17 cellular contexts compared by ENCODE assay signal in genomic region chr15:82058517-82059204, GRCh38. TPM values are rescaled to one million over a fixed set of nuclear protein-coding genes. Genes with fewer than 3 reads are reported as not detected.
DNase-seq lines count a peak whose midpoint lies in the region; ATAC-seq and TF ChIP-seq lines count a peak whose summit lies in the region.
"Had no signal": no experiment of that assay in that cellular context is flagged by ENCODE, and none has a peak within 500 bp of the region (broad histone marks: within the 10 kb centered on the region; RNA-seq: fewer than 3 reads in every experiment).

No MANE protein-coding gene starts in this region.

- TF ChIP-seq CTCF in GM23338 (conservative IDR thresholded peaks at IDR 0.05; ENCODE audit: low read depth in 2 of 2): no peak
- TF ChIP-seq CTCF in Panc1 (IDR thresholded peaks at IDR 0.05): no peak
- TF ChIP-seq CTCF in HFFc6 (IDR thresholded peaks at IDR 0.05): no peak
- TF ChIP-seq CTCF in uterus (IDR thresholded peaks at IDR 0.05): no peak

- H3K9me3 ChIP-seq in Panc1 (ENCODE audit: control insufficient read depth, insufficient read depth, low read depth, low read length): no peaks in the 10 kb centered on the region
- H3K9me3 ChIP-seq in uterus: no peaks in the 10 kb centered on the region

- H3K27me3 Mint-ChIP-seq in GM23338 (ENCODE audit: insufficient read depth, low read depth, poor library complexity): peaks cover 30% of the 10 kb centered on the region
- H3K27me3 Mint-ChIP-seq in HFFc6 (ENCODE audit: insufficient read depth): peaks cover 23% of the 10 kb centered on the region

- TF ChIP-seq POLR2A in uterus (IDR thresholded peaks at IDR 0.05): no peak

- BruUV-seq in Panc1 (replicated peaks; lab: Mats Ljungman, UMichigan): no TSS peak

- peak; percentile 21 for ATAC-seq in GM23338
- peak; percentile 50; the same call in 1 of the 2 replicates for ATAC-seq in Panc1
- peak; percentile 37 for ATAC-seq in stimulated activated effector memory CD8-positive, alpha-beta T cell treated with anti-CD3 and anti-CD28 coated beads, Interleukin-12 subunit alpha, Interleukin-12 subunit beta, amount 100 ng/mL, for 72 hours

- peak overlapping the region; percentile 91 for H3K4me2 ChIP-seq in GM23338

- no peaks in the 10 kb centered on the region for H3K9me2 ChIP-seq in GM23338 (ENCODE audit: insufficient read depth)

- peaks cover 4% of the 10 kb centered on the region; the same call in 1 of the 2 replicates for H3F3A ChIP-seq in GM23338 (replicated peaks; ENCODE audit: low read depth)

- peaks cover 39% of the 10 kb centered on the region for H3K4me1 ChIP-seq in GM23338 (ENCODE audit: insufficient read depth)
- H3K4me1 ChIP-seq in Panc1 (ENCODE audit: control insufficient read depth, insufficient read depth, low read length): peaks cover 4% of the 10 kb centered on the region
- no peaks in the 10 kb centered on the region for H3K4me1 ChIP-seq in uterus

- in situ Hi-C loops in Panc1 (cut with HindIII; ENCODE audit: low pct_unique_long_range_greater_than_20kb, low sequenced_read_pairs): no loop called here

- intact Hi-C loops in Panc1 (cut with micrococcal nuclease; ENCODE audit: unreplicated experiment): no loop called here
- intact Hi-C loops in uterus (cut with DNase I; ENCODE audit: low total_unique reads): no loop called here

- H3K36me3 Mint-ChIP-seq in GM23338 (ENCODE audit: low read depth) (no peaks in the 10 kb centered on the region), HFFc6 (ENCODE audit: low read depth) (no peaks in the 10 kb centered on the region)
- no peaks in the 10 kb centered on the region for H3K36me3 Mint-ChIP-seq in stimulated activated effector memory CD8-positive, alpha-beta T cell treated with anti-CD3 and anti-CD28 coated beads, Interleukin-12 subunit alpha, Interleukin-12 subunit beta, amount 100 ng/mL, for 72 hours

- H3K4me3 Mint-ChIP-seq in GM23338 (peak overlapping the region; percentile 72), HFFc6 (no peak overlapping the region)
- H3K4me3 Mint-ChIP-seq in stimulated activated effector memory CD8-positive, alpha-beta T cell treated with anti-CD3 and anti-CD28 coated beads, Interleukin-12 subunit alpha, Interleukin-12 subunit beta, amount 100 ng/mL, for 72 hours: no peak overlapping the region
- H3K4me3 Mint-ChIP-seq: CD4-positive, alpha-beta T cell had no signal

- H3K79me2 ChIP-seq in GM23338 (replicated peaks; ENCODE audit: insufficient read depth): no peaks in the 10 kb centered on the region

- POLR2A ChIA-PET in Panc1 (lab: Charles Lee): no interaction called here

- H3K27me3 ChIP-seq in GM23338 (ENCODE audit: insufficient read depth) (peaks cover 75% of the 10 kb centered on the region), Panc1 (ENCODE audit: control insufficient read depth, insufficient read depth, low read length) (peaks cover 30% of the 10 kb centered on the region), uterus (peaks cover 0 to 5% of the 10 kb centered on the region in 2 donors)

- H3K36me3 ChIP-seq in GM23338 (ENCODE audit: insufficient read depth) (no peaks in the 10 kb centered on the region), Panc1 (ENCODE audit: control insufficient read depth, insufficient read depth, low read length) (no peaks in the 10 kb centered on the region), uterus (no peaks in the 10 kb centered on the region)

- H3K4me1 Mint-ChIP-seq in GM23338: peaks cover 40% of the 10 kb centered on the region
- H3K4me1 Mint-ChIP-seq in stimulated activated effector memory CD8-positive, alpha-beta T cell treated with anti-CD3 and anti-CD28 coated beads, Interleukin-12 subunit alpha, Interleukin-12 subunit beta, amount 100 ng/mL, for 72 hours: no peaks in the 10 kb centered on the region
- no peaks in the 10 kb centered on the region for H3K4me1 Mint-ChIP-seq in HFFc6 (ENCODE audit: low read depth)

- no peak overlapping the region for H3K27ac ChIP-seq in GM23338 (ENCODE audit: low read depth)
- no peak overlapping the region for H3K27ac ChIP-seq in Panc1 (ENCODE audit: low read length)
- no peak overlapping the region for H3K27ac ChIP-seq in uterus
- H3K27ac ChIP-seq: GM23248, HL-60 had no signal

- H3K27ac Mint-ChIP-seq in GM23338: no peak overlapping the region
- H3K27ac Mint-ChIP-seq in stimulated activated effector memory CD8-positive, alpha-beta T cell treated with anti-CD3 and anti-CD28 coated beads, Interleukin-12 subunit alpha, Interleukin-12 subunit beta, amount 100 ng/mL, for 72 hours: no peak overlapping the region
- H3K27ac Mint-ChIP-seq in HFFc6: no peak overlapping the region
- H3K27ac Mint-ChIP-seq: CD4-positive, alpha-beta T cell had no signal

- DNase-seq in GM23338 (ENCODE audit: low spot score): peak; percentile 36
- DNase-seq in Panc1 (ENCODE audit: low read depth, low spot score): no peak
- DNase-seq in stimulated activated effector memory CD8-positive, alpha-beta T cell treated with anti-CD3 and anti-CD28 coated beads, Interleukin-12 subunit alpha, Interleukin-12 subunit beta, amount 100 ng/mL, for 72 hours (ENCODE audit: low spot score in 2 of 2): no peak
- no peak for DNase-seq in HFFc6
- DNase-seq in OCI-M1 (lab: John Stamatoyannopoulos, UW): no peak
- no peak for DNase-seq in uterus
- DNase-seq: CD4-positive, alpha-beta T cell; GM23248; KG1; NCI-H1436; NCI-H2029; NCI-H2171; NCI-H446 treated with DMSO at 0.1 percent for 48 hours; NK-92 treated with Interleukin-12 subunit alpha and Interleukin-12 subunit beta, amount 100 ng/mL, for 24 hours; RPMI8226 had no signal

- peak overlapping the region; percentile 97 for H2AFZ ChIP-seq in GM23338
- H2AFZ ChIP-seq: GM23248 had no signal

- CTCF ChIA-PET in Panc1 (lab: Charles Lee): no interaction called here

- H3K9me3 Mint-ChIP-seq in GM23338 (no peaks in the 10 kb centered on the region), HFFc6 (no peaks in the 10 kb centered on the region)
- no peaks in the 10 kb centered on the region for H3K9me3 Mint-ChIP-seq in stimulated activated effector memory CD8-positive, alpha-beta T cell treated with anti-CD3 and anti-CD28 coated beads, Interleukin-12 subunit alpha, Interleukin-12 subunit beta, amount 100 ng/mL, for 72 hours
- H3K9me3 Mint-ChIP-seq: CD4-positive, alpha-beta T cell had no signal

- no peaks in the 10 kb centered on the region for H4K20me1 ChIP-seq in GM23338 (replicated peaks; ENCODE audit: insufficient read depth)

- H3K4me3 ChIP-seq in GM23338 (peak overlapping the region; percentile 77), Panc1 (ENCODE audit: low read depth in 2 of 2, low read length in 2 of 2) (no peak overlapping the region), iPS-11a (ENCODE audit: low read depth, low read length) (peak overlapping the region; percentile 0), uterus (no peak overlapping the region)
- H3K4me3 ChIP-seq: GM23248 had no signal

TF ChIP-seq in GM23338, 12 proteins besides CTCF, POLR2A, EP300 and RAD21:
- no peak for TF ChIP-seq REST (IDR thresholded peaks at IDR 0.05; ENCODE audit: unreplicated experiment)
- TF ChIP-seq ZNF331 (CRISPR knock-in tag; IDR thresholded peaks at IDR 0.05; ENCODE audit: low read depth): no peak
- no peak for TF ChIP-seq ZNF114 (CRISPR knock-in tag; IDR thresholded peaks at IDR 0.05)
- TF ChIP-seq JUNB (IDR thresholded peaks at IDR 0.05; ENCODE audit: unreplicated experiment): no peak
- no peak for TF ChIP-seq ETS1 (IDR thresholded peaks at IDR 0.05)
- no peak for TF ChIP-seq EZH2 (IDR thresholded peaks at IDR 0.05; ENCODE audit: low read depth, unreplicated experiment)
- no peak for TF ChIP-seq POLR2AphosphoS5 (IDR thresholded peaks at IDR 0.05; ENCODE audit: low read depth)

RNA-seq across cellular contexts. Expression of gene MEX3B, which starts 12.8 kb away (rescaled TPM):
- total RNA-seq in GM23338 (2014; rRNA removed; shearing (Covaris generic)): 15.7 and 16.2 TPM in 2 replicates
- 5.3 TPM in 2 replicates for polyA plus RNA-seq in GM23338 (2016; fragmentation: Nextera tagmentation; extraction: Ambion mirVana)
- 8.5 TPM for total RNA-seq in Panc1 (2021; ENCODE audit: unreplicated experiment)
- 7.8 TPM for polyA plus RNA-seq in Panc1 (2012; ENCODE audit: insufficient read length)
- 1 to 10 TPM; 4.0 to 5.4 (median 4.9) TPM for total RNA-seq in HFFc6 (2021; fragmentation: NEBNext Ultra II Directional; extraction: Animal tissue kit (Norgen Biotek cat#: 25700))
- total RNA-seq in uterus: 10 to 100 TPM in 1 of 4 donors, 1 to 10 TPM in 1, under 1 TPM in 2; 0.26 to 27.7 (median 1.5) TPM

Comparison
In these comparisons a context has a peak if more than half of its experiments do, and no peak if none do; other contexts are left out.
1. H3K4me3 ChIP-seq: peak in GM23338 (single experiment) and iPS-11a (single experiment); none in Panc1 (0 of 2) and uterus (0 of 2).
2. Peak in every context shown above with its lines, with median percentiles within 50 percentile points of each other: ATAC-seq.